Comparison of ENCODE assay signal across 22 cellular contexts in the genomic region with DNA sequence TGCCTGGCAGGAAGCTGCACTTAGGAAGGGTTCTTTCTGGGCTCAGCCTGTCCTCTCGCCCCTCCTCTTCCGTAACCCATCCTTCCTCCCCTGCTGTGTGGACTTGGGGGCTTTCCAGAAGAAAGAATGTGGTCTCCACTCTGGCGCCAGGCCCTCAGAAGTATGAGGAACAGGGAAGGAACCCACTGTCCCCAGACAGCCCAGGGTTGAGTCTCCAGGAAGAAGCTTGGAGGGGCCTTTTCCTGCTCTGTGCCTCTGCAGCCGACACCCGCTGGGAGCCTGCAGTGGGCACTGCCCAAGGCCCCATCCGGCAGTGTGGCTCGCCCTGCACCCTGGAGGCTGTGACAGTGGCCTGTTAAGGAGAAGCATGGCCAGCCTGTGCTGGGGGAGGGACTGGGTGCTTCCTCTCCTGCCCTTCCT.
DNase-seq lines count a peak whose midpoint lies in the region; ATAC-seq and TF ChIP-seq lines count a peak whose summit lies in the region.
"Had no signal": no experiment of that assay in that cellular context is flagged by ENCODE, and none has a peak within 500 bp of the region (broad histone marks: within the 10 kb centered on the region; RNA-seq: fewer than 3 reads in every experiment).

No MANE protein-coding gene starts in this region.

- POLR2A ChIA-PET in naive thymus-derived CD4-positive, alpha-beta T cell (lab: Charles Lee): interaction anchor here (0.7 kb wide), 1 partner anchor 335 kb away, joined by 3 read pairs; no protein-coding TSS in a partner anchor

- H3K79me2 ChIP-seq in KMS-11 (ENCODE audit: insufficient read depth, low read depth): no peaks in the 10 kb centered on the region
- no peaks in the 10 kb centered on the region for H3K79me2 ChIP-seq in neural progenitor cell (ENCODE audit: low read depth)

- ATAC-seq in naive thymus-derived CD4-positive, alpha-beta T cell: peak; percentile 22
- ATAC-seq in natural killer cell (no peak), HG02759 (IDR thresholded peaks at IDR 0.05; ENCODE audit: unreplicated experiment) (no peak)

- no peak overlapping the region for H3K9ac ChIP-seq in KMS-11
- H3K9ac ChIP-seq in neural progenitor cell: no peak overlapping the region

- H3K27me3 ChIP-seq in KMS-11 (ENCODE audit: insufficient read depth, low read depth): no peaks in the 10 kb centered on the region
- H3K27me3 ChIP-seq in naive thymus-derived CD4-positive, alpha-beta T cell (ENCODE audit: control insufficient read depth in 2 of 2, insufficient read depth in 2 of 2, low read length in 2 of 2): no peaks in the 10 kb centered on the region
- no peaks in the 10 kb centered on the region for H3K27me3 ChIP-seq in neural progenitor cell

- H3K27ac ChIP-seq in KMS-11: no peak overlapping the region
- H3K27ac ChIP-seq in naive thymus-derived CD4-positive, alpha-beta T cell (ENCODE audit: low read depth, low read length): no peak overlapping the region
- no peak overlapping the region for H3K27ac ChIP-seq in neural progenitor cell
- H3K27ac ChIP-seq: PC-9, thoracic aorta, VCaP had no signal

- H3K27me3 Mint-ChIP-seq in naive thymus-derived CD4-positive, alpha-beta T cell: peaks cover 0 to 3% (median 0%) of the 10 kb centered on the region in 5 donors
- H3K27me3 Mint-ChIP-seq in neural progenitor cell (ENCODE audit: insufficient read depth, low read depth): peaks cover 2% of the 10 kb centered on the region
- no peaks in the 10 kb centered on the region for H3K27me3 Mint-ChIP-seq in natural killer cell (ENCODE audit: low read depth in 2 of 2)
- no peaks in the 10 kb centered on the region for H3K27me3 Mint-ChIP-seq in activated T-helper 1 cell treated with anti-CD3 and anti-CD28 coated beads, Interleukin-12 subunit alpha, Interleukin-12 subunit beta, Interleukin-2, Interleukin-4 antibody, amounts not matched to agents 30 ng/mL and 10 ng/mL and 1 ng/mL, durations not matched to agents 14 hours and 24 hours and 36 hours (ENCODE audit: insufficient read depth)

- intact Hi-C loops in naive thymus-derived CD4-positive, alpha-beta T cell (cut with micrococcal nuclease): no loop called here
- intact Hi-C loops in natural killer cell (cut with micrococcal nuclease): no loop called here
- intact Hi-C loops in activated T-helper 1 cell treated with anti-CD3 and anti-CD28 coated beads, Interleukin-12 subunit alpha, Interleukin-12 subunit beta, Interleukin-2, Interleukin-4 antibody, amounts not matched to agents 30 ng/mL and 10 ng/mL and 1 ng/mL, durations not matched to agents 14 hours and 24 hours and 36 hours (cut with micrococcal nuclease): no loop called here

- no peaks in the 10 kb centered on the region for H3K36me3 Mint-ChIP-seq in naive thymus-derived CD4-positive, alpha-beta T cell
- no peaks in the 10 kb centered on the region for H3K36me3 Mint-ChIP-seq in neural progenitor cell
- H3K36me3 Mint-ChIP-seq in natural killer cell: no peaks in the 10 kb centered on the region
- H3K36me3 Mint-ChIP-seq in activated T-helper 1 cell treated with anti-CD3 and anti-CD28 coated beads, Interleukin-12 subunit alpha, Interleukin-12 subunit beta, Interleukin-2, Interleukin-4 antibody, amounts not matched to agents 30 ng/mL and 10 ng/mL and 1 ng/mL, durations not matched to agents 14 hours and 24 hours and 36 hours (ENCODE audit: low read depth): no peaks in the 10 kb centered on the region
- H3K36me3 Mint-ChIP-seq: immature natural killer cell had no signal

- H3K4me3 ChIP-seq in KMS-11 (IDR thresholded peaks at IDR 0.05; ENCODE audit: insufficient read depth, low read depth, low read length) (no peak overlapping the region), choroid plexus epithelial cell (ENCODE audit: low read depth, low read length) (no peak overlapping the region), neural progenitor cell (no peak overlapping the region)
- no peak overlapping the region for H3K4me3 ChIP-seq in naive thymus-derived CD4-positive, alpha-beta T cell (ENCODE audit: low read length)
- H3K4me3 ChIP-seq: PC-9, thoracic aorta had no signal

- H4K20me1 ChIP-seq in KMS-11 (ENCODE audit: insufficient read depth) (no peaks in the 10 kb centered on the region), neural progenitor cell (ENCODE audit: low read depth) (no peaks in the 10 kb centered on the region)

- DNase-seq in CMK (ENCODE audit: low read depth) (peak; percentile 61), choroid plexus epithelial cell (ENCODE audit: low read depth) (peak; percentile 69), neural progenitor cell (ENCODE audit: low spot score) (no peak), natural killer cell (no peak)
- no peak for DNase-seq in naive thymus-derived CD4-positive, alpha-beta T cell
- no peak for DNase-seq in activated T-helper 1 cell treated with anti-CD3 and anti-CD28 coated beads, Interleukin-12 subunit alpha, Interleukin-12 subunit beta, Interleukin-2, Interleukin-4 antibody, amounts not matched to agents 30 ng/mL and 10 ng/mL and 1 ng/mL, durations not matched to agents 14 hours and 24 hours and 36 hours (ENCODE audit: low spot score)
- DNase-seq: activated CD8-positive, alpha-beta memory T cell treated with anti-CD3 and anti-CD28 coated beads for 24 hours; DMS 273 treated with DMSO at 0.1 percent for 48 hours; erythroblast; immature natural killer cell; IMR-90; NCI-H1048; NCI-H2081 treated with DMSO at 0.1 percent for 48 hours; NCI-H526; stimulated activated CD4-positive, alpha-beta T cell treated with anti-CD3 and anti-CD28 coated beads, Interleukin-4, amount 100 ng/mL, for 1 hour had no signal

- H3K4me2 ChIP-seq in KMS-11 (peak overlapping the region; percentile 9; the same call in 1 of the 2 replicates), neural progenitor cell (no peak overlapping the region)
- H3K4me2 ChIP-seq: PC-9 had no signal

- H3K4me3 Mint-ChIP-seq in naive thymus-derived CD4-positive, alpha-beta T cell: no peak overlapping the region
- H3K4me3 Mint-ChIP-seq in neural progenitor cell: no peak overlapping the region
- no peak overlapping the region for H3K4me3 Mint-ChIP-seq in natural killer cell
- H3K4me3 Mint-ChIP-seq in activated T-helper 1 cell treated with anti-CD3 and anti-CD28 coated beads, Interleukin-12 subunit alpha, Interleukin-12 subunit beta, Interleukin-2, Interleukin-4 antibody, amounts not matched to agents 30 ng/mL and 10 ng/mL and 1 ng/mL, durations not matched to agents 14 hours and 24 hours and 36 hours: no peak overlapping the region
- H3K4me3 Mint-ChIP-seq: dendritic cell treated with granulocyte-macrophage colony-stimulating factor and Interleukin-4, amounts not matched to agents 40 ng/mL and 50 ng/mL, for 4 days; immature natural killer cell had no signal

- CTCF ChIA-PET in naive thymus-derived CD4-positive, alpha-beta T cell (lab: Charles Lee): no interaction called here

- H3K4me1 ChIP-seq in KMS-11 (ENCODE audit: low read depth, poor library complexity, severe bottlenecking) (peaks cover 46% of the 10 kb centered on the region), neural progenitor cell (peaks cover 4% of the 10 kb centered on the region)
- H3K4me1 ChIP-seq in naive thymus-derived CD4-positive, alpha-beta T cell (ENCODE audit: control insufficient read depth in 2 of 2, insufficient read depth in 2 of 2, low read length in 2 of 2): peaks cover 0 to 12% of the 10 kb centered on the region in 2 donors

- H2AFZ ChIP-seq in KMS-11 (ENCODE audit: low read depth) (no peak overlapping the region), neural progenitor cell (replicated peaks) (no peak overlapping the region)
- H2AFZ ChIP-seq: PC-9 had no signal

- H3K36me3 ChIP-seq in KMS-11 (ENCODE audit: insufficient read depth) (no peaks in the 10 kb centered on the region), neural progenitor cell (no peaks in the 10 kb centered on the region)
- no peaks in the 10 kb centered on the region for H3K36me3 ChIP-seq in naive thymus-derived CD4-positive, alpha-beta T cell (ENCODE audit: control insufficient read depth in 2 of 3, insufficient read depth in 3 of 3, low read length in 3 of 3)
- H3K36me3 ChIP-seq: thoracic aorta had no signal

- no peak overlapping the region for H3K27ac Mint-ChIP-seq in naive thymus-derived CD4-positive, alpha-beta T cell
- H3K27ac Mint-ChIP-seq in neural progenitor cell (no peak overlapping the region), natural killer cell (no peak overlapping the region)
- no peak overlapping the region for H3K27ac Mint-ChIP-seq in activated T-helper 1 cell treated with anti-CD3 and anti-CD28 coated beads, Interleukin-12 subunit alpha, Interleukin-12 subunit beta, Interleukin-2, Interleukin-4 antibody, amounts not matched to agents 30 ng/mL and 10 ng/mL and 1 ng/mL, durations not matched to agents 14 hours and 24 hours and 36 hours
- H3K27ac Mint-ChIP-seq: activated T-helper 2 cell treated with anti-CD3 and anti-CD28 coated beads, Interferon-gamma antibody, Interleukin-2, Interleukin-4, amounts not matched to agents 10 μg/mL and 5 μg/mL and 100 μg/mL, durations not matched to agents 14 hours and 24 hours and 36 hours; dendritic cell treated with granulocyte-macrophage colony-stimulating factor and Interleukin-4, amounts not matched to agents 40 ng/mL and 50 ng/mL, for 4 days had no signal

- H3K9me3 Mint-ChIP-seq in naive thymus-derived CD4-positive, alpha-beta T cell: peaks cover 0 to 5% (median 2%) of the 10 kb centered on the region in 11 donors
- H3K9me3 Mint-ChIP-seq in neural progenitor cell (no peaks in the 10 kb centered on the region), natural killer cell (no peaks in the 10 kb centered on the region)
- H3K9me3 Mint-ChIP-seq in activated T-helper 1 cell treated with anti-CD3 and anti-CD28 coated beads, Interleukin-12 subunit alpha, Interleukin-12 subunit beta, Interleukin-2, Interleukin-4 antibody, amounts not matched to agents 30 ng/mL and 10 ng/mL and 1 ng/mL, durations not matched to agents 14 hours and 24 hours and 36 hours: peaks cover 3% of the 10 kb centered on the region
- H3K9me3 Mint-ChIP-seq: dendritic cell treated with granulocyte-macrophage colony-stimulating factor and Interleukin-4, amounts not matched to agents 40 ng/mL and 50 ng/mL, for 4 days; immature natural killer cell had no signal

- H3K4me1 Mint-ChIP-seq in naive thymus-derived CD4-positive, alpha-beta T cell: peaks cover 10 to 30% (median 24%) of the 10 kb centered on the region in 7 donors
- peaks cover 9% of the 10 kb centered on the region for H3K4me1 Mint-ChIP-seq in neural progenitor cell
- H3K4me1 Mint-ChIP-seq in natural killer cell: peaks cover 27% of the 10 kb centered on the region in 2 donors
- peaks cover 23% of the 10 kb centered on the region for H3K4me1 Mint-ChIP-seq in activated T-helper 1 cell treated with anti-CD3 and anti-CD28 coated beads, Interleukin-12 subunit alpha, Interleukin-12 subunit beta, Interleukin-2, Interleukin-4 antibody, amounts not matched to agents 30 ng/mL and 10 ng/mL and 1 ng/mL, durations not matched to agents 14 hours and 24 hours and 36 hours (ENCODE audit: low read depth)

- no peaks in the 10 kb centered on the region for H3F3A ChIP-seq in neural progenitor cell (ENCODE audit: low read depth)

- no peak for TF ChIP-seq CTCF in KMS-11 (conservative IDR thresholded peaks at IDR 0.05; ENCODE audit: low read depth, low read length)
- TF ChIP-seq CTCF in choroid plexus epithelial cell (conservative IDR thresholded peaks at IDR 0.05; ENCODE audit: low read depth, low read length): no peak
- TF ChIP-seq CTCF in neural progenitor cell (IDR thresholded peaks at IDR 0.05): no peak
- no peak for TF ChIP-seq CTCF in natural killer cell (IDR thresholded peaks at IDR 0.05)

- peaks cover 0 to 5% (median 0%) of the 10 kb centered on the region in 3 experiments for H3K9me3 ChIP-seq in naive thymus-derived CD4-positive, alpha-beta T cell (ENCODE audit: control insufficient read depth in 2 of 3, low read length in 3 of 3)
- H3K9me3 ChIP-seq in neural progenitor cell (ENCODE audit: low read depth): no peaks in the 10 kb centered on the region
- H3K9me3 ChIP-seq: thoracic aorta had no signal

Comparison
In these comparisons a context has a peak if more than half of its experiments do, and no peak if none do; other contexts are left out.
1. DNase-seq: peak in CMK (single experiment) and choroid plexus epithelial cell (single experiment); none in naive thymus-derived CD4-positive, alpha-beta T cell (0 of 9), neural progenitor cell (single experiment), natural killer cell (single experiment) and activated T-helper 1 cell treated with anti-CD3 and anti-CD28 coated beads, Interleukin-12 subunit alpha, Interleukin-12 subunit beta, Interleukin-2, Interleukin-4 antibody, amounts not matched to agents 30 ng/mL and 10 ng/mL and 1 ng/mL, durations not matched to agents 14 hours and 24 hours and 36 hours (single experiment).